In genomic region chr10:17214991-17215781, GRCh38 we compare ENCODE assay signal across 8 cellular contexts. TPM values are rescaled to one million over a fixed set of nuclear protein-coding genes. Genes with fewer than 3 reads are reported as not detected.
A peak's percentile ranks its signal among the peaks of the same experiment; 100 is the strongest.
DNase-seq lines count a peak whose midpoint lies in the region; ATAC-seq and TF ChIP-seq lines count a peak whose summit lies in the region.

No MANE protein-coding gene starts in this region.

- no peaks in the 10 kb centered on the region for H3K27me3 Mint-ChIP-seq in dendritic cell treated with granulocyte-macrophage colony-stimulating factor and Interleukin-4, amounts not matched to agents 40 ng/mL and 50 ng/mL, for 4 days

- no peak overlapping the region for H3K4me3 ChIP-seq in parathyroid adenoma (ENCODE audit: low read depth, low read length)

- ATAC-seq in GM21717 (IDR thresholded peaks at IDR 0.05; ENCODE audit: unreplicated experiment), result no peak

- no peak overlapping the region for H2AFZ ChIP-seq in parathyroid adenoma

- intact Hi-C loops in dendritic cell treated with granulocyte-macrophage colony-stimulating factor and Interleukin-4, amounts not matched to agents 40 ng/mL and 50 ng/mL, for 4 days (cut with micrococcal nuclease), result no loop called here

- H3K9me3 Mint-ChIP-seq in dendritic cell treated with granulocyte-macrophage colony-stimulating factor and Interleukin-4, amounts not matched to agents 40 ng/mL and 50 ng/mL, for 4 days, result no peaks in the 10 kb centered on the region

- no peaks in the 10 kb centered on the region for H3K36me3 Mint-ChIP-seq in dendritic cell treated with granulocyte-macrophage colony-stimulating factor and Interleukin-4, amounts not matched to agents 40 ng/mL and 50 ng/mL, for 4 days (ENCODE audit: low read depth)

- no peaks in the 10 kb centered on the region for H3K27me3 ChIP-seq in parathyroid adenoma (ENCODE audit: control insufficient read depth, insufficient read depth, low read length)

- H3K27ac ChIP-seq in parathyroid adenoma, result peak overlapping the region; percentile 20

- no peaks in the 10 kb centered on the region for H3K79me2 ChIP-seq in parathyroid adenoma

- H3K4me1 ChIP-seq in parathyroid adenoma, result no peaks in the 10 kb centered on the region

- no peak overlapping the region for H3K4me2 ChIP-seq in parathyroid adenoma (ENCODE audit: low read length)

- peak overlapping the region; percentile 96 for H3K27ac Mint-ChIP-seq in dendritic cell treated with granulocyte-macrophage colony-stimulating factor and Interleukin-4, amounts not matched to agents 40 ng/mL and 50 ng/mL, for 4 days

- peaks cover 52% of the 10 kb centered on the region for H3K4me1 Mint-ChIP-seq in dendritic cell treated with granulocyte-macrophage colony-stimulating factor and Interleukin-4, amounts not matched to agents 40 ng/mL and 50 ng/mL, for 4 days (ENCODE audit: low read depth)

- H3K4me3 Mint-ChIP-seq in dendritic cell treated with granulocyte-macrophage colony-stimulating factor and Interleukin-4, amounts not matched to agents 40 ng/mL and 50 ng/mL, for 4 days, result peak overlapping the region; percentile 6

- no peaks in the 10 kb centered on the region for H3K36me3 ChIP-seq in parathyroid adenoma (ENCODE audit: control insufficient read depth, insufficient read depth, low read length)

- no peak overlapping the region for H3K9ac ChIP-seq in parathyroid adenoma

- no peaks in the 10 kb centered on the region for H3K9me3 ChIP-seq in parathyroid adenoma (ENCODE audit: control insufficient read depth, low read length)

- peak; percentile 96 for DNase-seq in EL
- DNase-seq in NCI-H446 treated with DMSO at 0.1 percent for 48 hours (lab: John Stamatoyannopoulos, UW), result peak; percentile 61
- no peak for DNase-seq in activated effector memory CD4-positive, alpha-beta T cell treated with Interleukin-2 at 50 U/mL for 16 hours
- no peak for DNase-seq in NCI-H1092 treated with DMSO at 0.1 percent for 48 hours (lab: John Stamatoyannopoulos, UW)
- no peak for DNase-seq in SK-N-DZ (ENCODE audit: low spot score)

- no peak for TF ChIP-seq CTCF in parathyroid adenoma (IDR thresholded peaks at IDR 0.05)

RNA-seq across cellular contexts. Expression of gene VIM, which starts 12.9 kb away (rescaled TPM):
- polyA plus RNA-seq in SK-N-DZ (2014; cell fraction: cytosol; rRNA removed), result 117 and 143 TPM in 2 replicates
- polyA plus RNA-seq in SK-N-DZ (2014; cell fraction: nucleus; rRNA removed), result 47.9 and 64.0 TPM in 2 replicates

RNA-seq across cellular contexts. Expression of gene TRDMT1, which starts 13.7 kb away (rescaled TPM):
- polyA plus RNA-seq in SK-N-DZ (2014; cell fraction: cytosol; rRNA removed), result 3.7 TPM in 2 replicates
- polyA plus RNA-seq in SK-N-DZ (2014; cell fraction: nucleus; rRNA removed), result 3.9 and 5.9 TPM in 2 replicates

Comparison
In these comparisons a context has a peak if more than half of its experiments do, and no peak if none do; other contexts are left out.
1. DNase-seq: peak in EL (single experiment) and NCI-H446 treated with DMSO at 0.1 percent for 48 hours (single experiment); none in activated effector memory CD4-positive, alpha-beta T cell treated with Interleukin-2 at 50 U/mL for 16 hours (single experiment), NCI-H1092 treated with DMSO at 0.1 percent for 48 hours (single experiment) and SK-N-DZ (single experiment).